In the genomic region with DNA sequence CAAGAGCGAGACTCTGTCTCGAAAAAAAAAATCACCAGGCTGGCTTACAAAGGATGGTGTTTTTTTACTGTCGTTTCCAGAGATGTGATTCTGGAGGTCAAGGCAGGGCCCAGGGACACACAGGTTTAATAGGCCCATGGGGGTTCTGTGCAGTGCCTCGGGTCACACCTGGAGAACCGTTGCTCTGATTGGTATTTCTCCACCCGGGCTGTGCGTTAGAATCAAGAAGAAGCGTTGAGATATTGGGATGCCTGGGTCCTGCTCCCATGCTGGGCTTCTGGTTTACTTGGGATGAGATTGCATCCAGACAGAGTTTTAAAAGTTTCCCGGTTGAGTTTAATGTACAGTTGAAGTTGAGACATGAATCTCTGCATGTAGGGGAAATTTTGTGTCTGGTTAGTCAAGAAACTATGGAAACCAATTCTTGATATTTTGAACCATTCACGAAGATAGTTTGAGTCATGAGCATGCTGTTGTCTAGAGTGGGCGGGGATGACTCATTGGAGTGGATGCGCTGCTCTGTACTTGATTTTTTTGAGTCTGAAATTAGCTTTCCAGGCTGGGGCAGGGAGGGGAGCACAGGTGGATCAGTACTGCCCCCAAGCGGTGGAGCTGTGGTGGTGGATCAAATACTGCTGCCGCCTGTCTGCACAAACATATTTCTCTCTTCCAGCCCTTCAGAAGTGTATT, we compare ENCODE assay signal across 8 cellular contexts. TPM values are rescaled to one million over a fixed set of nuclear protein-coding genes. Genes with fewer than 3 reads are reported as not detected.
DNase-seq lines count a peak whose midpoint lies in the region; ATAC-seq and TF ChIP-seq lines count a peak whose summit lies in the region.

No MANE protein-coding gene starts in this region.

- intact Hi-C loops in CD4-positive, alpha-beta T cell (cut with DNase I, micrococcal nuclease): loop anchor here (1.0 to 5.0 kb wide), 6 partner anchors 106 to 751 kb away; no protein-coding TSS in a partner anchor

- H3K9me3 Mint-ChIP-seq in CD4-positive, alpha-beta T cell: no peaks in the 10 kb centered on the region
- H3K9me3 Mint-ChIP-seq in naive B cell: no peaks in the 10 kb centered on the region

- peak; percentile 25 to 58 (median 32) for DNase-seq in CD4-positive, alpha-beta T cell
- peak; percentile 78 to 87 for DNase-seq in NOMO-1 (lab: John Stamatoyannopoulos, UW; ENCODE audit: unreplicated experiment in 2 of 2)
- DNase-seq in activated CD8-positive, alpha-beta memory T cell treated with anti-CD3 and anti-CD28 coated beads for 4 hours (ENCODE audit: low read depth in 2 of 2): peak; percentile 54 to 69
- DNase-seq in epithelial cell of esophagus (ENCODE audit: low read depth): peak; percentile 84
- DNase-seq in naive B cell: peak; percentile 12
- DNase-seq in stimulated activated CD8-positive, alpha-beta memory T cell treated with anti-CD3 and anti-CD28 coated beads, Interleukin-7, amount 100 ng/mL, for 48 hours (ENCODE audit: extremely low read depth in 1 of 2, low read depth in 1 of 2): peak; percentile 76 to 91

- H3K36me3 Mint-ChIP-seq in CD4-positive, alpha-beta T cell (ENCODE audit: low read depth): no peaks in the 10 kb centered on the region
- H3K36me3 Mint-ChIP-seq in naive B cell: no peaks in the 10 kb centered on the region

- POLR2A ChIA-PET in CD4-positive, alpha-beta T cell (lab: Charles Lee): no interaction called here

- H3K4me3 ChIP-seq in epithelial cell of esophagus (ENCODE audit: low read length): no peak overlapping the region

- peak; percentile 35 for TF ChIP-seq CTCF in CD4-positive, alpha-beta T cell (IDR thresholded peaks at IDR 0.05)
- TF ChIP-seq CTCF in epithelial cell of esophagus (IDR thresholded peaks at IDR 0.05; ENCODE audit: insufficient read depth, low read depth, low read length, missing control alignments): peak; percentile 81

- no peaks in the 10 kb centered on the region for H3K9me3 ChIP-seq in CD4-positive, alpha-beta T cell (ENCODE audit: control insufficient read depth, low read length)

- no peak overlapping the region for H3K4me3 Mint-ChIP-seq in CD4-positive, alpha-beta T cell
- no peak overlapping the region for H3K4me3 Mint-ChIP-seq in naive B cell

- H3K4me1 Mint-ChIP-seq in CD4-positive, alpha-beta T cell (ENCODE audit: low read depth): no peaks in the 10 kb centered on the region
- no peaks in the 10 kb centered on the region for H3K4me1 Mint-ChIP-seq in naive B cell

- peak; percentile 81 for ATAC-seq in CD4-positive, alpha-beta T cell (ENCODE audit: poor library complexity)
- ATAC-seq in GM19328 (IDR thresholded peaks at IDR 0.05; ENCODE audit: unreplicated experiment) (peak; percentile 69), HG03457 (IDR thresholded peaks at IDR 0.05; ENCODE audit: unreplicated experiment) (peak; percentile 50), naive B cell (ENCODE audit: low read depth in 2 of 2) (peak; percentile 32 to 47)

- no peaks in the 10 kb centered on the region for H3K27me3 ChIP-seq in CD4-positive, alpha-beta T cell (ENCODE audit: control insufficient read depth, insufficient read depth, low read length)

- peaks cover 5% of the 10 kb centered on the region for H3K27me3 Mint-ChIP-seq in CD4-positive, alpha-beta T cell
- H3K27me3 Mint-ChIP-seq in naive B cell: peaks cover 11 to 21% (median 15%) of the 10 kb centered on the region in 3 donors

- H3K27ac Mint-ChIP-seq in CD4-positive, alpha-beta T cell: no peak overlapping the region
- H3K27ac Mint-ChIP-seq in naive B cell: peak overlapping the region in 1 of 6 donors; percentile 42

- CTCF ChIA-PET in CD4-positive, alpha-beta T cell (lab: Charles Lee): interaction anchor here (1.0 to 1.3 kb wide), 3 partner anchors 96 to 452 kb away, joined by 3 to 8 read pairs (median 4); a partner anchor contains a TSS

- H3K27ac ChIP-seq in CD4-positive, alpha-beta T cell (ENCODE audit: low read depth, low read length): no peak overlapping the region

RNA-seq across cellular contexts. Expression of a gene that starts 50.1 kb away (rescaled TPM):
- under 1 TPM; 0.22 to 0.31 TPM for total RNA-seq in CD4-positive, alpha-beta T cell
- polyA plus RNA-seq in naive B cell (ENCODE audit: low read depth in 6 of 6): not detected

Comparison
In these comparisons a context has a peak if more than half of its experiments do, and no peak if none do; other contexts are left out.
1. DNase-seq: peak in every context shown above with its lines; median percentile 84 in epithelial cell of esophagus; 84 in stimulated activated CD8-positive, alpha-beta memory T cell treated with anti-CD3 and anti-CD28 coated beads, Interleukin-7, amount 100 ng/mL, for 48 hours; 82 in NOMO-1; 62 in activated CD8-positive, alpha-beta memory T cell treated with anti-CD3 and anti-CD28 coated beads for 4 hours; 32 in CD4-positive, alpha-beta T cell; 12 in naive B cell.